Comparison of ENCODE assay signal across 16 cellular contexts in genomic region chr1:226790545-226791181, GRCh38.
A peak's percentile ranks its signal among the peaks of the same experiment; 100 is the strongest.
DNase-seq lines count a peak whose midpoint lies in the region; ATAC-seq and TF ChIP-seq lines count a peak whose summit lies in the region.
"Had no signal": no experiment of that assay in that cellular context is flagged by ENCODE, and none has a peak within 500 bp of the region (broad histone marks: within the 10 kb centered on the region; RNA-seq: fewer than 3 reads in every experiment).

No MANE protein-coding gene starts in this region.

- no peaks in the 10 kb centered on the region for H3K36me3 Mint-ChIP-seq in activated naive CD8-positive, alpha-beta T cell
- no peaks in the 10 kb centered on the region for H3K36me3 Mint-ChIP-seq in activated naive CD8-positive, alpha-beta T cell treated with anti-CD3 and anti-CD28 coated beads, Interleukin-2, amount 50 U/mL, for 24 hours (ENCODE audit: low read depth)
- H3K36me3 Mint-ChIP-seq: CD4-positive, CD25-positive, alpha-beta regulatory T cell had no signal

- no peaks in the 10 kb centered on the region for H3K27me3 Mint-ChIP-seq in activated naive CD8-positive, alpha-beta T cell
- H3K27me3 Mint-ChIP-seq in activated naive CD8-positive, alpha-beta T cell treated with anti-CD3 and anti-CD28 coated beads, Interleukin-2, amount 50 U/mL, for 24 hours = no peaks in the 10 kb centered on the region

- ATAC-seq in activated naive CD8-positive, alpha-beta T cell treated with anti-CD3 and anti-CD28 coated beads, Interleukin-2, amount 50 U/mL, for 24 hours = no peak
- ATAC-seq in GM18873 (IDR thresholded peaks at IDR 0.05; ENCODE audit: low FRiP score, unreplicated experiment) = no peak
- ATAC-seq: HepG2 had no signal

- H3K27ac Mint-ChIP-seq in activated naive CD8-positive, alpha-beta T cell = peak overlapping the region; percentile 70
- no peak overlapping the region for H3K27ac Mint-ChIP-seq in activated naive CD8-positive, alpha-beta T cell treated with anti-CD3 and anti-CD28 coated beads, Interleukin-2, amount 50 U/mL, for 24 hours
- H3K27ac Mint-ChIP-seq: CD4-positive, CD25-positive, alpha-beta regulatory T cell; HFFc6 had no signal

- peaks cover 3% of the 10 kb centered on the region for H3K4me1 Mint-ChIP-seq in activated naive CD8-positive, alpha-beta T cell (ENCODE audit: low read depth)
- peaks cover 15% of the 10 kb centered on the region for H3K4me1 Mint-ChIP-seq in activated naive CD8-positive, alpha-beta T cell treated with anti-CD3 and anti-CD28 coated beads, Interleukin-2, amount 50 U/mL, for 24 hours

- H3K4me3 ChIP-seq in GM12865 (ENCODE audit: low read depth, low read length) = no peak overlapping the region
- H3K4me3 ChIP-seq: BLaER1 treated with 17β-estradiol and CSF1 and Interleukin-3, amounts not matched to agents 10 nM and 100 nM; HAP-1 had no signal

- H3K9me3 Mint-ChIP-seq in activated naive CD8-positive, alpha-beta T cell (ENCODE audit: low read depth) = no peaks in the 10 kb centered on the region
- H3K9me3 Mint-ChIP-seq in activated naive CD8-positive, alpha-beta T cell treated with anti-CD3 and anti-CD28 coated beads, Interleukin-2, amount 50 U/mL, for 24 hours = no peaks in the 10 kb centered on the region
- H3K9me3 Mint-ChIP-seq: CD4-positive, CD25-positive, alpha-beta regulatory T cell; HFFc6 had no signal

- TF ChIP-seq CTCF in GM12865 (IDR thresholded peaks at IDR 0.05; ENCODE audit: insufficient read depth, low read depth, low read length, missing control alignments) = no peak

- peak; percentile 12 to 29 for DNase-seq in activated CD4-positive, alpha-beta T cell treated with anti-CD3 and anti-CD28 coated beads, Interleukin-2, amount 50 U/mL, for 48 hours
- DNase-seq in activated CD4-positive, alpha-beta T cell treated with anti-CD3 and anti-CD28 coated beads, Interleukin-2, amount 50 U/mL, for 1 hour = no peak
- DNase-seq in activated naive CD8-positive, alpha-beta T cell treated with anti-CD3 and anti-CD28 coated beads, Interleukin-2, amount 50 U/mL, for 24 hours = no peak
- DNase-seq in GM12865 (ENCODE audit: low read depth) (peak; percentile 45), NCI-H446 treated with DMSO at 0.1 percent for 48 hours (lab: John Stamatoyannopoulos, UW) (no peak)
- peak; percentile 21 for DNase-seq in activated naive CD4-positive, alpha-beta T cell treated with anti-CD3 and anti-CD28 coated beads, Interleukin-2, amount 50 U/mL, for 16 hours
- DNase-seq: 8988T; ACHN; CD4-positive, CD25-positive, alpha-beta regulatory T cell; DMS 273 treated with DMSO at 0.1 percent for 48 hours; HFFc6 had no signal

- no peak overlapping the region for H3K4me3 Mint-ChIP-seq in activated naive CD8-positive, alpha-beta T cell
- no peak overlapping the region for H3K4me3 Mint-ChIP-seq in activated naive CD8-positive, alpha-beta T cell treated with anti-CD3 and anti-CD28 coated beads, Interleukin-2, amount 50 U/mL, for 24 hours
- H3K4me3 Mint-ChIP-seq: CD4-positive, CD25-positive, alpha-beta regulatory T cell; HFFc6 had no signal

Comparison
In these comparisons a context has a peak if more than half of its experiments do, and no peak if none do; other contexts are left out.
1. DNase-seq: peak in activated CD4-positive, alpha-beta T cell treated with anti-CD3 and anti-CD28 coated beads, Interleukin-2, amount 50 U/mL, for 48 hours (2 of 2), GM12865 (single experiment) and activated naive CD4-positive, alpha-beta T cell treated with anti-CD3 and anti-CD28 coated beads, Interleukin-2, amount 50 U/mL, for 16 hours (single experiment); none in activated CD4-positive, alpha-beta T cell treated with anti-CD3 and anti-CD28 coated beads, Interleukin-2, amount 50 U/mL, for 1 hour (single experiment), activated naive CD8-positive, alpha-beta T cell treated with anti-CD3 and anti-CD28 coated beads, Interleukin-2, amount 50 U/mL, for 24 hours (single experiment) and NCI-H446 treated with DMSO at 0.1 percent for 48 hours (single experiment).